In genomic region chr1:48329489-48329888, GRCh38 we compare ENCODE assay signal across 20 cellular contexts.
"Had no signal": no experiment of that assay in that cellular context is flagged by ENCODE, and none has a peak within 500 bp of the region (broad histone marks: within the 10 kb centered on the region; RNA-seq: fewer than 3 reads in every experiment).

No MANE protein-coding gene starts in this region.

- H3K27ac ChIP-seq: breast epithelium, coronary artery, esophagus squamous epithelium, prostate gland, upper lobe of left lung had no signal

- H3K4me1 ChIP-seq: breast epithelium, esophagus squamous epithelium, prostate gland, upper lobe of left lung had no signal

- H3K4me3 Mint-ChIP-seq: activated naive CD8-positive, alpha-beta T cell; activated T-cell treated with anti-CD3 and anti-CD28 coated beads, Interleukin-2, amount 50 U/mL, for 4 hours; T-helper 1 cell treated with Interleukin-12 subunit alpha and Interleukin-12 subunit beta and Interleukin-4 antibody, amounts not matched to agents 30 μg/mL and 1 μg/mL, for 36 hours had no signal

- H3K27me3 Mint-ChIP-seq: activated naive CD8-positive, alpha-beta T cell had no signal

- ATAC-seq: activated T-cell treated with anti-CD3 and anti-CD28 coated beads, Interleukin-2, amount 50 U/mL, for 4 hours; stimulated activated naive CD8-positive, alpha-beta T cell treated with anti-CD3 and anti-CD28 coated beads, Interleukin-15, Interleukin-2, amounts not matched to agents 100 U/mL and 50 U/mL, for 24 hours had no signal

- FAIRE-seq: frontal cortex had no signal

- H3K4me3 ChIP-seq: breast epithelium, coronary artery, esophagus squamous epithelium, prostate gland, upper lobe of left lung had no signal

- H3K9me3 ChIP-seq: prostate gland had no signal

- H3K27ac Mint-ChIP-seq: activated naive CD8-positive, alpha-beta T cell; activated T-helper 2 cell treated with anti-CD3 and anti-CD28 coated beads, Interferon-gamma antibody, Interleukin-2, Interleukin-4, amounts not matched to agents 10 μg/mL and 5 μg/mL and 100 μg/mL, durations not matched to agents 14 hours and 24 hours and 36 hours; T-helper 1 cell treated with Interleukin-12 subunit alpha and Interleukin-12 subunit beta and Interleukin-4 antibody, amounts not matched to agents 30 μg/mL and 1 μg/mL, for 36 hours had no signal

- H3K36me3 ChIP-seq: breast epithelium had no signal

- H3K27me3 ChIP-seq: breast epithelium, esophagus squamous epithelium, upper lobe of left lung had no signal

- DNase-seq: activated CD4-positive, alpha-beta T cell treated with anti-CD3 and anti-CD28 coated beads for 4 hours; activated CD4-positive, alpha-beta T cell treated with anti-CD3 and anti-CD28 coated beads, Interleukin-2, amount 50 U/mL, for 48 hours; activated CD4-positive, CD25-positive, alpha-beta regulatory T cell; activated CD8-positive, alpha-beta memory T cell treated with anti-CD3 and anti-CD28 coated beads, Interleukin-2, amount 50 U/mL, for 48 hours; activated naive CD4-positive, alpha-beta T cell; activated T-cell treated with anti-CD3 and anti-CD28 coated beads, Interleukin-2, amount 50 U/mL, for 4 hours; cerebellar nuclear complex; esophagus squamous epithelium; hippocampal formation; stimulated activated CD4-positive, alpha-beta T cell treated with anti-CD3 and anti-CD28 coated beads, Interleukin-12 subunit alpha, Interleukin-12 subunit beta, amount 100 ng/mL, for 4 hours; stimulated activated CD4-positive, alpha-beta T cell treated with anti-CD3 and anti-CD28 coated beads, Interleukin-4, amount 100 ng/mL, for 4 hours; stimulated activated naive CD8-positive, alpha-beta T cell treated with anti-CD3 and anti-CD28 coated beads, Interleukin-15, Interleukin-2, amounts not matched to agents 100 U/mL and 50 U/mL, for 24 hours; upper lobe of left lung had no signal
